In the genomic region with DNA sequence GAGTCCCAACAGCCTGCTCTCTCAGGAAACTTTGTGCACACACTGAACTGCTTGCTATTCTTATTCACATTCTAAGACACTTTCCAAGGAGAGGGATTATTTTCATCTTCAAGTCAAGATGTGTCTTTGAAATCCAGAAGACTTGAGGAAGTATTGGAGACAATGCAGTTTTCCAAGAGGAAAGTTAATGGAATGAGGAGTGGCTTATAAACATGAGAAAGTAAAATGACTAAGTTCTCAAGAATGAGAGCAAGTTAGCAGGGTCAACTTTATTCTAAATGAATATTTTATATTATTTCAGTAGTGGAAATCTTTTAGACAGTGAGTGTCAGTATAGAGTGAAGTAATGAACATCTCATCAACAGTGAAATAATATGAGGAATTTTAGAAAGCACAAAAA, we compare ENCODE assay signal across 17 cellular contexts.
DNase-seq lines count a peak whose midpoint lies in the region; ATAC-seq, FAIRE-seq and TF ChIP-seq lines count a peak whose summit lies in the region.
"Had no signal": no experiment of that assay in that cellular context is flagged by ENCODE, and none has a peak within 500 bp of the region (broad histone marks: within the 10 kb centered on the region; RNA-seq: fewer than 3 reads in every experiment).

No MANE protein-coding gene starts in this region.

- peak overlapping the region; percentile 36 for H3K27ac Mint-ChIP-seq in astrocyte (ENCODE audit: unreplicated experiment)
- H3K27ac Mint-ChIP-seq in activated CD4-positive, alpha-beta T cell treated with anti-CD3 and anti-CD28 coated beads for 36 hours, result no peak overlapping the region
- H3K27ac Mint-ChIP-seq: HFFc6 had no signal

- no peak overlapping the region for H3K4me3 Mint-ChIP-seq in astrocyte (ENCODE audit: unreplicated experiment)
- H3K4me3 Mint-ChIP-seq in activated CD4-positive, alpha-beta T cell treated with anti-CD3 and anti-CD28 coated beads for 36 hours, result no peak overlapping the region
- H3K4me3 Mint-ChIP-seq: HFFc6 had no signal

- no peaks in the 10 kb centered on the region for H3K36me3 Mint-ChIP-seq in astrocyte (ENCODE audit: low read depth, unreplicated experiment)
- no peaks in the 10 kb centered on the region for H3K36me3 Mint-ChIP-seq in activated CD4-positive, alpha-beta T cell treated with anti-CD3 and anti-CD28 coated beads for 36 hours (ENCODE audit: low read depth)

- peak overlapping the region; percentile 38 for H2AFZ ChIP-seq in astrocyte (ENCODE audit: low read depth, low read length)
- peak overlapping the region; percentile 28 for H2AFZ ChIP-seq in keratinocyte (ENCODE audit: control insufficient read depth, low read length)

- H3K4me1 Mint-ChIP-seq in astrocyte (ENCODE audit: low read depth, unreplicated experiment), result peaks cover 4% of the 10 kb centered on the region
- H3K4me1 Mint-ChIP-seq in activated CD4-positive, alpha-beta T cell treated with anti-CD3 and anti-CD28 coated beads for 36 hours, result no peaks in the 10 kb centered on the region

- H3K27ac ChIP-seq in astrocyte (ENCODE audit: low read depth, low read length) (peak overlapping the region; percentile 32), keratinocyte (ENCODE audit: control insufficient read depth, insufficient read depth, low read length) (no peak overlapping the region)

- H4K20me1 ChIP-seq in astrocyte (ENCODE audit: insufficient read depth, low read length) (no peaks in the 10 kb centered on the region), keratinocyte (ENCODE audit: control insufficient read depth, extremely low read depth, insufficient read depth, low read length) (no peaks in the 10 kb centered on the region)

- H3K4me1 ChIP-seq in astrocyte (ENCODE audit: insufficient read depth, low read length) (no peaks in the 10 kb centered on the region), keratinocyte (ENCODE audit: control insufficient read depth, extremely low read depth, insufficient read depth, low read length) (no peaks in the 10 kb centered on the region)

- H3K4me3 ChIP-seq in astrocyte (ENCODE audit: insufficient read depth, low read depth, low read length) (no peak overlapping the region), keratinocyte (ENCODE audit: control insufficient read depth in 2 of 3, extremely low read depth in 1 of 3, insufficient read depth in 2 of 3, low read depth in 1 of 3, low read length in 3 of 3) (no peak overlapping the region)

- no peaks in the 10 kb centered on the region for H3K27me3 Mint-ChIP-seq in astrocyte (ENCODE audit: low read depth, unreplicated experiment)
- H3K27me3 Mint-ChIP-seq in activated CD4-positive, alpha-beta T cell treated with anti-CD3 and anti-CD28 coated beads for 36 hours, result no peaks in the 10 kb centered on the region

- no peak for ATAC-seq in activated CD4-positive, alpha-beta T cell treated with anti-CD3 and anti-CD28 coated beads for 36 hours
- no peak for ATAC-seq in GM21381 (IDR thresholded peaks at IDR 0.05; ENCODE audit: unreplicated experiment)

- no peaks in the 10 kb centered on the region for H3K9me3 Mint-ChIP-seq in astrocyte (ENCODE audit: unreplicated experiment)
- H3K9me3 Mint-ChIP-seq in activated CD4-positive, alpha-beta T cell treated with anti-CD3 and anti-CD28 coated beads for 36 hours (ENCODE audit: low read depth), result no peaks in the 10 kb centered on the region

- H3K27me3 ChIP-seq in astrocyte (ENCODE audit: insufficient read depth, low read length), result no peaks in the 10 kb centered on the region
- H3K27me3 ChIP-seq in keratinocyte (ENCODE audit: control insufficient read depth, extremely low read depth, insufficient read depth, low read length), result no peaks in the 10 kb centered on the region

- H3K36me3 ChIP-seq in astrocyte (ENCODE audit: insufficient read depth, low read length) (no peaks in the 10 kb centered on the region), keratinocyte (ENCODE audit: control insufficient read depth in 2 of 2, extremely low read depth in 1 of 2, insufficient read depth in 2 of 2, low read length in 2 of 2) (no peaks in the 10 kb centered on the region)

- dilution Hi-C loops in keratinocyte (cut with MboI; ENCODE audit: extremely low pct_ligation_motif_present, low sequenced_read_pairs), result no loop called here

- TF ChIP-seq CTCF in astrocyte (IDR thresholded peaks at IDR 0.05; ENCODE audit: insufficient read depth, low read depth, low read length), result no peak
- no peak for TF ChIP-seq CTCF in keratinocyte (optimal IDR thresholded peaks at IDR 0.05 in 1 of 3, IDR thresholded peaks at IDR 0.05 in 1 of 3, conservative IDR thresholded peaks at IDR 0.05 in 1 of 3; ENCODE audit: extremely low read depth in 1 of 3, insufficient read depth in 2 of 3, low read length in 3 of 3)

- peak; percentile 11 for DNase-seq in ACHN
- peak; percentile 3 for DNase-seq in HTR-8/SVneo (ENCODE audit: insufficient read length, low spot score)
- DNase-seq in astrocyte (ENCODE audit: low read depth), result peak; percentile 38
- no peak for DNase-seq in keratinocyte (ENCODE audit: low read depth, low spot score)
- DNase-seq in activated CD4-positive, alpha-beta T cell treated with anti-CD3 and anti-CD28 coated beads for 36 hours, result no peak
- DNase-seq in occipital lobe (lab: John Stamatoyannopoulos, UW), result no peak
- no peak for DNase-seq in frontal cortex (ENCODE audit: low spot score in 2 of 2)
- DNase-seq: C1 segment of cervical spinal cord, DMS 273 treated with DMSO at 0.1 percent for 48 hours, HFFc6, NCI-H1417, NCI-H1930, NCI-H446, OCI-M1 had no signal

- in situ Hi-C loops in ACHN (cut with HindIII; ENCODE audit: low pct_ligation_motif_present, low pct_unique_long_range_greater_than_20kb, low sequenced_read_pairs), result no loop called here

- CTCF ChIA-PET in activated CD4-positive, alpha-beta T cell treated with anti-CD3 and anti-CD28 coated beads for 36 hours (lab: Charles Lee), result no interaction called here

- H3K9me1 ChIP-seq in keratinocyte (ENCODE audit: control insufficient read depth, extremely low read depth, insufficient read depth, low read length), result no peaks in the 10 kb centered on the region

- H3K9ac ChIP-seq in astrocyte (ENCODE audit: low read length) (no peak overlapping the region), keratinocyte (ENCODE audit: control insufficient read depth, extremely low read depth, insufficient read depth, low read length) (no peak overlapping the region)

- FAIRE-seq in HTR-8/SVneo (lab: Jason Lieb, UNC) (no peak), astrocyte (lab: Jason Lieb, UNC) (no peak), keratinocyte (lab: Jason Lieb, UNC) (no peak), frontal cortex (lab: Jason Lieb, UNC) (no peak)
- FAIRE-seq: GM12892, H54 had no signal

- H3K4me2 ChIP-seq in astrocyte (ENCODE audit: low read length) (peak overlapping the region; percentile 33), keratinocyte (ENCODE audit: control insufficient read depth, extremely low read depth, insufficient read depth, low read depth, low read length) (no peak overlapping the region)

- intact Hi-C loops in activated CD4-positive, alpha-beta T cell treated with anti-CD3 and anti-CD28 coated beads for 36 hours (cut with DNase I, micrococcal nuclease), result no loop called here

- H3K9me3 ChIP-seq in astrocyte (ENCODE audit: insufficient read depth, low read depth, low read length) (no peaks in the 10 kb centered on the region), keratinocyte (ENCODE audit: control insufficient read depth, low read depth, low read length) (no peaks in the 10 kb centered on the region)

- POLR2A ChIA-PET in activated CD4-positive, alpha-beta T cell treated with anti-CD3 and anti-CD28 coated beads for 36 hours (lab: Charles Lee), result no interaction called here

- H3K79me2 ChIP-seq in astrocyte (ENCODE audit: insufficient read depth, low read length) (no peaks in the 10 kb centered on the region), keratinocyte (ENCODE audit: control insufficient read depth, insufficient read depth, low read length) (no peaks in the 10 kb centered on the region)

Comparison
In these comparisons a context has a peak if more than half of its experiments do, and no peak if none do; other contexts are left out.
1. DNase-seq: peak in ACHN (single experiment), HTR-8/SVneo (single experiment) and astrocyte (single experiment); none in keratinocyte (single experiment), activated CD4-positive, alpha-beta T cell treated with anti-CD3 and anti-CD28 coated beads for 36 hours (single experiment), occipital lobe (single experiment) and frontal cortex (0 of 2).